3 cellular contexts compared by ENCODE assay signal in the genomic region with DNA sequence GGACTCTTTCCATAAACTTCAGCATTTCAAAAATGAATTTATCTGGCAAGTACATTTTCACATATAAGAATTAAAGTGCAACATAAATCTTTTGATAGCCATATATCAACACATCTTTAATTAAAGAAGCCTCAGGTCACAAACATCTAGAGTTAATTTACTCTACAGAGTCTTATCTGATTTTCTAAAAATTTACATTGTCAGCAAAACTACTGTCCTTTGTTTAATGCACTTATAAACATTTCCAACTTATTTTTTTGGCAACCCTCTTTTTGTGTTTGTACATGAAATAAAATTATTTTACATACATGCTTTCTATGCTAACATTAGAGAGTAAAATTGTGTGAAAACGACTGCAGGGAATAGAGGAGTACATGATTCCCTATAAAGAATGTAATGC.
TF ChIP-seq lines count a peak whose summit lies in the region.

No MANE protein-coding gene starts in this region.

TF ChIP-seq in A549, 52 proteins besides CTCF, POLR2A, EP300 and RAD21:
- TF ChIP-seq JUNB (IDR thresholded peaks at IDR 0.05) (no peak), MAFK (IDR thresholded peaks at IDR 0.05; ENCODE audit: partially characterized antibody) (peak; percentile 73)

TF ChIP-seq in IMR-90, 13 proteins besides CTCF, POLR2A, EP300 and RAD21:
- TF ChIP-seq NFE2L2 (IDR thresholded peaks at IDR 0.05; ENCODE audit: low read depth, low read length) (no peak), MAZ (IDR thresholded peaks at IDR 0.05; ENCODE audit: borderline replicate concordance, low read depth, low read length) (no peak), BHLHE40 (IDR thresholded peaks at IDR 0.05; ENCODE audit: low read depth, low read length) (no peak), MAFK (IDR thresholded peaks at IDR 0.05; ENCODE audit: low read depth, low read length) (peak; percentile 85), MXI1 (IDR thresholded peaks at IDR 0.05; ENCODE audit: borderline replicate concordance, low read depth, low read length) (no peak)
- TF ChIP-seq, protein P1, sequence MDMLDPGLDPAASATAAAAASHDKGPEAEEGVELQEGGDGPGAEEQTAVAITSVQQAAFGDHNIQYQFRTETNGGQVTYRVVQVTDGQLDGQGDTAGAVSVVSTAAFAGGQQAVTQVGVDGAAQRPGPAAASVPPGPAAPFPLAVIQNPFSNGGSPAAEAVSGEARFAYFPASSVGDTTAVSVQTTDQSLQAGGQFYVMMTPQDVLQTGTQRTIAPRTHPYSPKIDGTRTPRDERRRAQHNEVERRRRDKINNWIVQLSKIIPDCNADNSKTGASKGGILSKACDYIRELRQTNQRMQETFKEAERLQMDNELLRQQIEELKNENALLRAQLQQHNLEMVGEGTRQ (IDR thresholded peaks at IDR 0.05; ENCODE audit: low read depth, low read length): no peak

TF ChIP-seq in H1, 55 proteins besides CTCF, POLR2A, EP300 and RAD21:
- TF ChIP-seq YY1 (IDR thresholded peaks at IDR 0.05; ENCODE audit: low read depth, low read length) (no peak), MAFK (IDR thresholded peaks at IDR 0.05; ENCODE audit: low read depth, low read length) (0 out of 2 replicates have a peak, but pooled peaks have one; percentile 18), CBX5 (IDR thresholded peaks at IDR 0.05; ENCODE audit: low read depth, low read length) (no peak), FOSL1 (IDR thresholded peaks at IDR 0.05; ENCODE audit: insufficient read depth, low read depth, low read length) (no peak)
